ENCODE assay signal across 18 cellular contexts in genomic region chr10:114259825-114260224, GRCh38. TPM values are rescaled to one million over a fixed set of nuclear protein-coding genes. Genes with fewer than 3 reads are reported as not detected.
DNase-seq lines count a peak whose midpoint lies in the region; ATAC-seq and TF ChIP-seq lines count a peak whose summit lies in the region.
"Had no signal": no experiment of that assay in that cellular context is flagged by ENCODE, and none has a peak within 500 bp of the region (broad histone marks: within the 10 kb centered on the region; RNA-seq: fewer than 3 reads in every experiment).

No MANE protein-coding gene starts in this region.

- H3K36me3 ChIP-seq in GM23248 (ENCODE audit: low read depth) (no peaks in the 10 kb centered on the region), fibroblast of lung (ENCODE audit: control insufficient read depth, insufficient read depth, low read length) (no peaks in the 10 kb centered on the region), lung (ENCODE audit: control insufficient read depth in 2 of 2, insufficient read depth in 2 of 2, low read length in 2 of 2) (no peaks in the 10 kb centered on the region), upper lobe of right lung (no peaks in the 10 kb centered on the region)
- H3K36me3 ChIP-seq: ascending aorta had no signal

- no peak overlapping the region for H3K27ac Mint-ChIP-seq in T-helper 17 cell
- H3K27ac Mint-ChIP-seq: CD8-positive, alpha-beta T cell; H9; nephron; WTC11 had no signal

- H3K27ac ChIP-seq in GM23248, result peak overlapping the region; percentile 46
- H3K27ac ChIP-seq in fibroblast of lung (ENCODE audit: insufficient read depth, low read length), result peak overlapping the region; percentile 73
- H3K27ac ChIP-seq in lung (ENCODE audit: low read depth in 1 of 2, low read length in 1 of 2), result peak overlapping the region in 1 of 2 donors; percentile 24
- no peak overlapping the region for H3K27ac ChIP-seq in upper lobe of right lung
- H3K27ac ChIP-seq: ascending aorta, testis had no signal

- H2AFZ ChIP-seq in GM23248 (no peak overlapping the region), fibroblast of lung (ENCODE audit: low read length) (peak overlapping the region; percentile 13)

- H4K20me1 ChIP-seq in GM23248 (ENCODE audit: insufficient read depth) (no peaks in the 10 kb centered on the region), fibroblast of lung (ENCODE audit: control insufficient read depth, extremely low read depth, insufficient read depth, low read length) (no peaks in the 10 kb centered on the region)

- H3K9ac ChIP-seq in GM23248 (no peak overlapping the region), fibroblast of lung (ENCODE audit: insufficient read depth, low read length) (no peak overlapping the region)

- DNase-seq in GM23248 (peak; percentile 89), fibroblast of lung (ENCODE audit: low read depth in 2 of 2) (peak; percentile 70 to 80), lung (ENCODE audit: low spot score) (peak; percentile 55), upper lobe of right lung (peak; percentile 69), T-helper 17 cell (no peak), SK-N-DZ (ENCODE audit: low spot score) (no peak)
- DNase-seq: CD8-positive, alpha-beta T cell; H9; NCI-H2029 treated with DMSO at 0.1 percent for 48 hours; NCI-H69; stimulated activated CD4-positive, alpha-beta T cell treated with anti-CD3 and anti-CD28 coated beads, Interleukin-2, amount 100 ng/mL, for 48 hours; testis had no signal

- peaks cover 4% of the 10 kb centered on the region for H3K4me1 Mint-ChIP-seq in T-helper 17 cell

- ATAC-seq in lung (ENCODE audit: insufficient read depth, low FRiP score), result peak; percentile 22
- ATAC-seq in upper lobe of right lung, result peak; percentile 55
- ATAC-seq in T-helper 17 cell, result no peak
- ATAC-seq in HG02840 (IDR thresholded peaks at IDR 0.05; ENCODE audit: low FRiP score, unreplicated experiment), result no peak
- no peak for ATAC-seq in HG03175 (IDR thresholded peaks at IDR 0.05; ENCODE audit: unreplicated experiment)
- ATAC-seq: CD8-positive, alpha-beta T cell; WTC11 had no signal

- peaks cover 14% of the 10 kb centered on the region for H3K27me3 Mint-ChIP-seq in T-helper 17 cell

- H3K4me1 ChIP-seq in GM23248 (ENCODE audit: insufficient read depth), result peaks cover 23% of the 10 kb centered on the region
- peaks cover 17% of the 10 kb centered on the region for H3K4me1 ChIP-seq in fibroblast of lung (ENCODE audit: control insufficient read depth, extremely low read depth, insufficient read depth, low read length)
- peaks cover 5 to 14% of the 10 kb centered on the region in 2 donors for H3K4me1 ChIP-seq in lung (ENCODE audit: control insufficient read depth in 2 of 2, insufficient read depth in 2 of 2, low read length in 2 of 2)
- peaks cover 26% of the 10 kb centered on the region for H3K4me1 ChIP-seq in upper lobe of right lung
- H3K4me1 ChIP-seq: ascending aorta, testis had no signal

- intact Hi-C loops in upper lobe of right lung (cut with DNase I), result no loop called here

- no peaks in the 10 kb centered on the region for H3K36me3 Mint-ChIP-seq in T-helper 17 cell (ENCODE audit: low read depth)
- H3K36me3 Mint-ChIP-seq: CD8-positive, alpha-beta T cell had no signal

- peaks cover 27% of the 10 kb centered on the region for H3F3A ChIP-seq in GM23248 (ENCODE audit: insufficient read depth)

- 7 to 9% methylated on average over 10 of the region's 10 CpGs for WGBS in GM23248 (ENCODE audit: low coverage in 1 of 2, low lambda C conversion rate in 2 of 2, missing lambda C conversion rate in 2 of 2), 2 experiments
- 65 to 90% methylated on average over 10 of the region's 10 CpGs for WGBS in lung, 2 donors

- H3K4me3 ChIP-seq in GM23248 (no peak overlapping the region), fibroblast of lung (replicated peaks in 1 of 4; ENCODE audit: control extremely low read depth in 1 of 4, insufficient read depth in 1 of 4, low read depth in 3 of 4, low read length in 4 of 4) (no peak overlapping the region), lung (no peak overlapping the region), upper lobe of right lung (no peak overlapping the region)
- H3K4me3 ChIP-seq: ascending aorta, testis had no signal

- H3K9me2 ChIP-seq in GM23248 (ENCODE audit: insufficient read depth), result no peaks in the 10 kb centered on the region

- no peaks in the 10 kb centered on the region for H3K79me2 ChIP-seq in GM23248 (ENCODE audit: insufficient read depth)
- no peaks in the 10 kb centered on the region for H3K79me2 ChIP-seq in fibroblast of lung (ENCODE audit: control insufficient read depth, insufficient read depth, low read length)

- H3K27me3 ChIP-seq in GM23248 (replicated peaks; ENCODE audit: insufficient read depth) (no peaks in the 10 kb centered on the region), fibroblast of lung (ENCODE audit: control insufficient read depth, insufficient read depth, low read length) (no peaks in the 10 kb centered on the region), lung (ENCODE audit: control insufficient read depth, insufficient read depth) (no peaks in the 10 kb centered on the region), upper lobe of right lung (no peaks in the 10 kb centered on the region)
- H3K27me3 ChIP-seq: ascending aorta, testis had no signal

- peak overlapping the region; percentile 58 for H3K4me2 ChIP-seq in GM23248 (ENCODE audit: unreplicated experiment)
- peak overlapping the region; percentile 54 for H3K4me2 ChIP-seq in fibroblast of lung (ENCODE audit: extremely low read depth, insufficient read depth, low read length)

- in situ Hi-C loops in GM23248 (cut with MboI), result no loop called here

- TF ChIP-seq CTCF in fibroblast of lung (conservative IDR thresholded peaks at IDR 0.05 in 1 of 2, IDR thresholded peaks at IDR 0.05 in 1 of 2; ENCODE audit: low read depth in 1 of 2, low read length in 2 of 2) (no peak), lung (IDR thresholded peaks at IDR 0.05; ENCODE audit: control extremely low read depth, extremely low read depth) (no peak), upper lobe of right lung (IDR thresholded peaks at IDR 0.05) (no peak)

- H3K4me3 Mint-ChIP-seq in T-helper 17 cell, result no peak overlapping the region
- H3K4me3 Mint-ChIP-seq: CD8-positive, alpha-beta T cell; H9; nephron; WTC11 had no signal

- H3K9me3 ChIP-seq in GM23248 (ENCODE audit: low read depth), result no peaks in the 10 kb centered on the region
- H3K9me3 ChIP-seq in fibroblast of lung (ENCODE audit: control insufficient read depth, insufficient read depth, low read depth, low read length), result no peaks in the 10 kb centered on the region
- no peaks in the 10 kb centered on the region for H3K9me3 ChIP-seq in lung (ENCODE audit: control insufficient read depth in 2 of 2, insufficient read depth in 1 of 2, low read length in 1 of 2)
- H3K9me3 ChIP-seq in upper lobe of right lung, result no peaks in the 10 kb centered on the region
- H3K9me3 ChIP-seq in T-helper 17 cell (ENCODE audit: control insufficient read depth, low read length, poor library complexity, severe bottlenecking), result no peaks in the 10 kb centered on the region
- H3K9me3 ChIP-seq: ascending aorta, testis had no signal

RNA-seq across cellular contexts. Expression of gene VWA2, which starts 20.8 kb away (rescaled TPM):
- not detected in 2 replicates for total RNA-seq in GM23248 (2014; rRNA removed; shearing (Covaris generic))
- not detected in 2 replicates for polyA plus RNA-seq in GM23248 (2016; fragmentation: Nextera tagmentation; extraction: Ambion mirVana)
- total RNA-seq in fibroblast of lung, result under 0.01 and 0.17 TPM in 2 replicates
- 0.03 and 0.11 TPM in 2 replicates for polyA plus RNA-seq in fibroblast of lung
- 0.07 and 0.20 TPM in 2 replicates for polyA plus RNA-seq in fibroblast of lung (2012)
- polyA minus RNA-seq in fibroblast of lung (ENCODE audit: low replicate concordance), result not detected in 2 replicates
- 10 to 100 TPM; 13.7 to 18.3 TPM for total RNA-seq in lung
- polyA plus RNA-seq in lung, result 1 to 10 TPM; 1.6 to 3.0 TPM
- total RNA-seq in upper lobe of right lung, result 15.5 TPM
- not detected for total RNA-seq in T-helper 17 cell
- not detected in 2 replicates for polyA plus RNA-seq in SK-N-DZ (2014; cell fraction: cytosol; rRNA removed)
- not detected in 2 replicates for polyA plus RNA-seq in SK-N-DZ (2014; cell fraction: nucleus; rRNA removed)
- total RNA-seq: ascending aorta; CD8-positive, alpha-beta T cell; T-helper 1 cell treated with Interleukin-12 subunit alpha and Interleukin-12 subunit beta and Interleukin-4 antibody, amounts not matched to agents 30 ng/mL and 1 ng/mL, for 36 hours had no signal

Comparison
In these comparisons a context has a peak if more than half of its experiments do, and no peak if none do; other contexts are left out.
1. DNase-seq: peak in GM23248 (single experiment), fibroblast of lung (2 of 2), lung (single experiment) and upper lobe of right lung (single experiment); none in T-helper 17 cell (0 of 3) and SK-N-DZ (single experiment).
2. ATAC-seq: peak in lung (single experiment) and upper lobe of right lung (single experiment); none in T-helper 17 cell (single experiment), HG02840 (single experiment) and HG03175 (single experiment).
3. RNA of gene VWA2, which starts 20.8 kb away (total RNA-seq): 13.7 to 18.3 TPM in lung and 15.5 TPM in upper lobe of right lung (single experiment); under 0.01 to 0.17 TPM in fibroblast of lung, not detected in GM23248 and not detected in T-helper 17 cell; every median in the first group is over 10 times any median in the second.